23 cellular contexts compared by ENCODE assay signal in genomic region chr15:29220852-29221251, GRCh38. TPM values are rescaled to one million over a fixed set of nuclear protein-coding genes. Genes with fewer than 3 reads are reported as not detected.
DNase-seq lines count a peak whose midpoint lies in the region; ATAC-seq and TF ChIP-seq lines count a peak whose summit lies in the region.
"Had no signal": no experiment of that assay in that cellular context is flagged by ENCODE, and none has a peak within 500 bp of the region (broad histone marks: within the 10 kb centered on the region; RNA-seq: fewer than 3 reads in every experiment).

No MANE protein-coding gene starts in this region.

- peak; percentile 56 for DNase-seq in G401 (ENCODE audit: low spot score)
- DNase-seq in LNCaP clone FGC (ENCODE audit: low read depth) = peak; percentile 4
- DNase-seq in inferior parietal cortex (ENCODE audit: extremely low spot score) = peak; percentile 62
- DNase-seq in superior temporal gyrus (ENCODE audit: extremely low spot score) = peak; percentile 63
- DNase-seq in NCI-H1105 (lab: John Stamatoyannopoulos, UW) = no peak
- no peak for DNase-seq in stimulated activated CD4-positive, alpha-beta T cell treated with anti-CD3 and anti-CD28 coated beads, Interleukin-12 subunit alpha, Interleukin-12 subunit beta, amount 100 ng/mL, for 4 hours
- DNase-seq: Caco-2; CD4-positive, alpha-beta memory T cell; DMS 273 treated with DMSO at 0.1 percent for 48 hours; Karpas-422; MG63; NCI-H1048; NCI-H1436; NCI-H187 treated with DMSO at 0.1 percent for 48 hours; NCI-H2107; NCI-H2227 treated with DMSO at 0.1 percent for 48 hours; NCI-H510A; NCI-H748 treated with DMSO at 0.1 percent for 48 hours; NK-92 treated with Interleukin-12 subunit alpha and Interleukin-12 subunit beta, amount 100 ng/mL, for 24 hours; SIG-M5; SK-N-SH had no signal

- no peak for TF ChIP-seq CTCF in LNCaP clone FGC (IDR thresholded peaks at IDR 0.05; ENCODE audit: control insufficient read depth, extremely low read depth, insufficient read depth)

- H3K4me3 ChIP-seq in LNCaP clone FGC (ENCODE audit: low read depth, low read length) = no peak overlapping the region
- H3K4me3 ChIP-seq: BLaER1 treated with 17β-estradiol and CSF1 and Interleukin-3, amounts not matched to agents 10 nM and 100 nM; MG63 had no signal

- in situ Hi-C loops in G401 (cut with HindIII; ENCODE audit: low sequenced_read_pairs) = no loop called here

- ATAC-seq in GM18873 (IDR thresholded peaks at IDR 0.05; ENCODE audit: low FRiP score, unreplicated experiment) = no peak

RNA-seq across cellular contexts. Expression of gene NSMCE3, which starts 48.8 kb away (rescaled TPM):
- 10.0 and 15.1 TPM in 2 replicates for total RNA-seq in G401 (2014; rRNA removed; shearing (Covaris generic))

Comparison
In these comparisons a context has a peak if more than half of its experiments do, and no peak if none do; other contexts are left out.
1. DNase-seq: peak in G401 (single experiment), LNCaP clone FGC (single experiment), inferior parietal cortex (single experiment) and superior temporal gyrus (single experiment); none in NCI-H1105 (single experiment) and stimulated activated CD4-positive, alpha-beta T cell treated with anti-CD3 and anti-CD28 coated beads, Interleukin-12 subunit alpha, Interleukin-12 subunit beta, amount 100 ng/mL, for 4 hours (single experiment).